ENCODE assay signal across 2 cellular contexts in genomic region chr14:40989260-40989659, GRCh38.
TF ChIP-seq lines count a peak whose summit lies in the region.

No MANE protein-coding gene starts in this region.

TF ChIP-seq in SK-N-SH, 30 proteins besides CTCF, POLR2A, EP300 and RAD21 (continued from another document):
- TF ChIP-seq REST (IDR thresholded peaks at IDR 0.05; ENCODE audit: low read depth, low read length): peak; percentile 72
- no peak for TF ChIP-seq MXI1 (IDR thresholded peaks at IDR 0.05; ENCODE audit: low read depth, low read length)

TF ChIP-seq in SK-N-SH treated with all-trans-retinoic acid at 6 μM for 48 hours, 23 proteins besides CTCF, POLR2A, EP300 and RAD21 (continued from another document):
- TF ChIP-seq ESRRG (CRISPR knock-in tag; IDR thresholded peaks at IDR 0.05): no peak
